Comparison of ENCODE assay signal across 23 cellular contexts in genomic region chr21:14739590-14739989, GRCh38.
"Had no signal": no experiment of that assay in that cellular context is flagged by ENCODE, and none has a peak within 500 bp of the region (broad histone marks: within the 10 kb centered on the region; RNA-seq: fewer than 3 reads in every experiment).

No MANE protein-coding gene starts in this region.

- ATAC-seq: Right ventricle myocardium inferior, SK-N-SH treated with all-trans-retinoic acid at 6 μM for 48 hours had no signal

- H3K27me3 ChIP-seq: Peyer's patch, SJCRH30 had no signal

- DNase-seq: Karpas-422; KG1; MM.1S; NCI-H1092 treated with DMSO at 0.1 percent for 48 hours; NCI-H1436; NCI-H187; NCI-H2029; NCI-H2081 treated with DMSO at 0.1 percent for 48 hours; NCI-H2171; NCI-H226; NCI-H446; NCI-H510A; NCI-H524 treated with DMSO at 0.1 percent for 48 hours; NCI-H69; NCI-H774; NK-92 treated with Interleukin-12 subunit alpha and Interleukin-12 subunit beta, amount 100 ng/mL, for 24 hours; OCI-M1; PC-9; Peyer's patch; SHP77 treated with DMSO at 0.1 percent for 48 hours; SJCRH30 had no signal

- H3K4me3 ChIP-seq: PC-9, Peyer's patch, SJCRH30 had no signal

- H3K36me3 ChIP-seq: Peyer's patch, SJCRH30 had no signal

- H3K4me1 ChIP-seq: Peyer's patch, SJCRH30 had no signal

- H2AFZ ChIP-seq: PC-9 had no signal

- H3K27ac ChIP-seq: PC-9, Peyer's patch, SJCRH30 had no signal

- H3K4me2 ChIP-seq: PC-9 had no signal

- H3K9me3 ChIP-seq: Peyer's patch, SJCRH30 had no signal
